ENCODE assay signal across 8 cellular contexts in the genomic region with DNA sequence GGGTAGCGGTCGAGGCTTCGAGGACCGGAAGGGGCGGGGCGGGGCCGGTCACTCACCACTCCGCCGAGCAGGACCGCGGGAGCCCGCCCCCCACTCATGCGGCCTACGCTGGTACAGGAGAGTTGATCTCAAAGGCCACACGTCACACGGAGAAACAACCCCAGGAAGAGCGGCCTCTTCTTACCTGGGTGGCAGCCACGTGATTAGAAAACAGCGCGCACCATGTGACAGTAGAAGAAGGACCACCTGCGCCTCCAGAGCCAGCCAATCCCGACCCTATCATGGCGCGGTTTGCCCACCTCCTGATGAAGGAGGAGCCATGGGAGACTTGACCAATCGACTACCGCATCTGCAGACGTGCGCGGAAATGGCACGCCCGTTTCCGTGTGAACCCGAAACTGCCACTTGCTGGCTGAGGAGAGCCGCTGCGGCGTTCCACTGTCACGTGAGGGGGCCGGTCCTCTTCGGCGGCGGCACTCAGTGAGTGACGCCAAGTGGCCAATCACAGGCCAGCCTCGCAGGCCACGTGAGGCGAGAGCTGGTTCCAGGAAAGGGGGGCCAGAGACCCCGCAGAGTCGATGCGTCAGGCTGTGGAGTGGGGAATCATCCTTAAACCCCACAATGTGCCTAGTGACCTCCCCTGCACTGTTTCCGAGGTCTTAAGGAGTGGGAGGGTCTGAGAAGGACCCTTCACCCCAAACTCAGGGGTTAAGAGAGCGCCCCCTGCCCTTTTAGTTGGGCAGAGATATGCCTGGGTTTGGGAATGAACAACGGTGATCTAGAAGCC. TPM values are rescaled to one million over a fixed set of nuclear protein-coding genes. Genes with fewer than 3 reads are reported as not detected.
A peak's percentile ranks its signal among the peaks of the same experiment; 100 is the strongest.
DNase-seq lines count a peak whose midpoint lies in the region; ATAC-seq and TF ChIP-seq lines count a peak whose summit lies in the region.

A gene with protein sequence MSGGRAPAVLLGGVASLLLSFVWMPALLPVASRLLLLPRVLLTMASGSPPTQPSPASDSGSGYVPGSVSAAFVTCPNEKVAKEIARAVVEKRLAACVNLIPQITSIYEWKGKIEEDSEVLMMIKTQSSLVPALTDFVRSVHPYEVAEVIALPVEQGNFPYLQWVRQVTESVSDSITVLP (minus strand): TSS at position 205 of the 787 bp plus-strand sequence. CDS start 107 bp downstream, at position 98.

- peak within 1 kb of the TSS; percentile 89 for H2AFZ ChIP-seq in osteoblast (ENCODE audit: low read length)

- no peaks in the 10 kb centered on the region for H3K9me3 Mint-ChIP-seq in activated naive CD8-positive, alpha-beta T cell (ENCODE audit: low read depth)

- peak within 1 kb of the TSS; percentile 99 for H3K27ac Mint-ChIP-seq in activated naive CD8-positive, alpha-beta T cell

- H3K27me3 ChIP-seq in osteoblast (ENCODE audit: insufficient read depth, low read length): no peaks in the 10 kb centered on the region
- H3K27me3 ChIP-seq in thymus (ENCODE audit: control insufficient read depth, insufficient read depth): no peaks in the 10 kb centered on the region

- H4K20me1 ChIP-seq in osteoblast (ENCODE audit: insufficient read depth, low read length): peaks cover 22% of the 10 kb centered on the region

- H3K27ac ChIP-seq in osteoblast (ENCODE audit: low read depth, low read length) (peak within 1 kb of the TSS; percentile 100), thymus (ENCODE audit: low read depth) (peak within 1 kb of the TSS; percentile 94)

- H3K27me3 Mint-ChIP-seq in activated naive CD8-positive, alpha-beta T cell: no peaks in the 10 kb centered on the region

- peak within 1 kb of the TSS; percentile 99 for H3K4me3 ChIP-seq in osteoblast (ENCODE audit: insufficient read depth, low read length)
- H3K4me3 ChIP-seq in thymus (ENCODE audit: low read length): peak within 1 kb of the TSS; percentile 71

- ATAC-seq in HG02588 (IDR thresholded peaks at IDR 0.05; ENCODE audit: unreplicated experiment): peak; percentile 81

- peak within 1 kb of the TSS; percentile 80 for H3K4me2 ChIP-seq in osteoblast (ENCODE audit: insufficient read depth, low read length)

- H3K36me3 Mint-ChIP-seq in activated naive CD8-positive, alpha-beta T cell: peaks cover 2% of the 10 kb centered on the region

- DNase-seq in GM10248 (ENCODE audit: extremely low spot score) (peak; percentile 93), NCI-H1092 (lab: John Stamatoyannopoulos, UW) (peak; percentile 97), SKM-1 (lab: John Stamatoyannopoulos, UW; ENCODE audit: unreplicated experiment) (peak; percentile 95), glomerular visceral epithelial cell (ENCODE audit: extremely low spot score) (peak; percentile 100), osteoblast (ENCODE audit: insufficient read length, low spot score, missing footprints) (peak; percentile 99)

- H3K9me3 ChIP-seq in osteoblast (ENCODE audit: low read depth, low read length): no peaks in the 10 kb centered on the region
- H3K9me3 ChIP-seq in thymus (ENCODE audit: control insufficient read depth): no peaks in the 10 kb centered on the region

- H3K79me2 ChIP-seq in osteoblast (ENCODE audit: insufficient read depth, low read length): peaks cover 85% of the 10 kb centered on the region

- WGBS in thymus: under 1% methylated on average over 51 of the region's 51 CpGs

- H3K4me1 ChIP-seq in osteoblast (ENCODE audit: insufficient read depth, low read length) (peaks cover 48% of the 10 kb centered on the region), thymus (ENCODE audit: control insufficient read depth, insufficient read depth, low read length) (peaks cover 37% of the 10 kb centered on the region)

- peaks cover 34% of the 10 kb centered on the region for H3K36me3 ChIP-seq in osteoblast (ENCODE audit: insufficient read depth, low read length)
- peaks cover 35% of the 10 kb centered on the region for H3K36me3 ChIP-seq in thymus (ENCODE audit: control insufficient read depth, insufficient read depth)

- CTCF ChIA-PET in GM10248 (lab: Yijun Ruan, JAX): interaction anchor here (0.6 to 1.9 kb wide), 10 partner anchors 8 to 170 kb away, joined by 3 to 9 read pairs (median 4); a partner anchor contains a TSS

- peaks cover 74% of the 10 kb centered on the region for H3K4me1 Mint-ChIP-seq in activated naive CD8-positive, alpha-beta T cell (ENCODE audit: low read depth)

- POLR2A ChIA-PET in GM10248 (lab: Yijun Ruan, JAX): no interaction called here

- TF ChIP-seq CTCF in GM10248 (IDR thresholded peaks at IDR 0.05; ENCODE audit: control extremely low read depth, extremely low read depth, low read depth, missing control alignments) (peak; percentile 26), osteoblast (IDR thresholded peaks at IDR 0.05; ENCODE audit: extremely low read depth, low read depth, low read length) (peak; percentile 10)

- H3K4me3 Mint-ChIP-seq in activated naive CD8-positive, alpha-beta T cell: peak within 1 kb of the TSS; percentile 94

RNA-seq across cellular contexts. Expression of the gene that starts here (rescaled TPM):
- 89.3 and 122 TPM in 2 replicates for total RNA-seq in osteoblast
- polyA plus RNA-seq in thymus: 199 TPM

Comparison
In these comparisons a context has a peak if more than half of its experiments do, and no peak if none do; other contexts are left out.
1. Peak in every context shown above with its lines: DNase-seq, ATAC-seq, H3K4me3 ChIP-seq and H3K27ac ChIP-seq.